21 cellular contexts compared by ENCODE assay signal in genomic region chr4:88172987-88173386, GRCh38. TPM values are rescaled to one million over a fixed set of nuclear protein-coding genes. Genes with fewer than 3 reads are reported as not detected.
A peak's percentile ranks its signal among the peaks of the same experiment; 100 is the strongest.
DNase-seq lines count a peak whose midpoint lies in the region; ATAC-seq, FAIRE-seq and TF ChIP-seq lines count a peak whose summit lies in the region.
"Had no signal": no experiment of that assay in that cellular context is flagged by ENCODE, and none has a peak within 500 bp of the region (broad histone marks: within the 10 kb centered on the region; RNA-seq: fewer than 3 reads in every experiment).

No MANE protein-coding gene starts in this region.

- H3K4me2 ChIP-seq in KMS-11 (peak overlapping the region; percentile 19), neural progenitor cell (no peak overlapping the region)
- H3K4me2 ChIP-seq: A549; BLaER1 treated with 17β-estradiol and CSF1 and Interleukin-3, amounts not matched to agents 10 nM and 100 nM had no signal

- no peak for DNase-seq in Caco-2
- DNase-seq in neural progenitor cell (ENCODE audit: low spot score): no peak
- no peak for DNase-seq in right lobe of liver
- DNase-seq in GM12892 (ENCODE audit: insufficient read length): no peak
- DNase-seq in GM19238 (ENCODE audit: insufficient read length, low spot score): no peak
- DNase-seq: 8988T; ACHN; AML-193; BE2C; CD4-positive, alpha-beta T cell; COR-L47; DMS153; DND-41; GOT3 had no signal

- H4K20me1 ChIP-seq in KMS-11 (ENCODE audit: insufficient read depth) (no peaks in the 10 kb centered on the region), neural progenitor cell (ENCODE audit: low read depth) (no peaks in the 10 kb centered on the region)
- H4K20me1 ChIP-seq: BLaER1 treated with 17β-estradiol and CSF1 and Interleukin-3, amounts not matched to agents 10 nM and 100 nM had no signal

- H3K4me3 ChIP-seq in Caco-2 (ENCODE audit: low read depth, low read length) (no peak overlapping the region), KMS-11 (IDR thresholded peaks at IDR 0.05; ENCODE audit: insufficient read depth, low read depth, low read length) (no peak overlapping the region), neural progenitor cell (no peak overlapping the region), right lobe of liver (no peak overlapping the region)
- H3K4me3 ChIP-seq: A549; BLaER1 treated with 17β-estradiol and CSF1 and Interleukin-3, amounts not matched to agents 10 nM and 100 nM; HAP-1 had no signal

- H3F3A ChIP-seq in neural progenitor cell (ENCODE audit: low read depth): no peaks in the 10 kb centered on the region

- H3K9ac ChIP-seq in KMS-11 (no peak overlapping the region), neural progenitor cell (no peak overlapping the region)
- H3K9ac ChIP-seq: BLaER1 treated with 17β-estradiol and CSF1 and Interleukin-3, amounts not matched to agents 10 nM and 100 nM had no signal

- CTCF ChIA-PET in Caco-2 (lab: Charles Lee): interaction anchor here (1.0 to 1.7 kb wide), 2 partner anchors 118 to 140 kb away, joined by 3 to 7 read pairs; no protein-coding TSS in a partner anchor

- H3K36me3 ChIP-seq in Caco-2 (ENCODE audit: control insufficient read depth, insufficient read depth, low read length): no peaks in the 10 kb centered on the region
- H3K36me3 ChIP-seq in KMS-11 (ENCODE audit: insufficient read depth): no peaks in the 10 kb centered on the region
- H3K36me3 ChIP-seq in neural progenitor cell: no peaks in the 10 kb centered on the region
- no peaks in the 10 kb centered on the region for H3K36me3 ChIP-seq in right lobe of liver
- H3K36me3 ChIP-seq: BE2C; BLaER1 treated with 17β-estradiol and CSF1 and Interleukin-3, amounts not matched to agents 10 nM and 100 nM; HAP-1 had no signal

- BruUV-seq in Caco-2 (replicated peaks; lab: Mats Ljungman, UMichigan): no TSS peak

- TF ChIP-seq POLR2A in right lobe of liver (IDR thresholded peaks at IDR 0.05) (no peak), GM12892 (IDR thresholded peaks at IDR 0.05; ENCODE audit: low read depth, low read length) (no peak)

- H3K4me1 ChIP-seq in Caco-2 (peaks cover 6% of the 10 kb centered on the region), KMS-11 (ENCODE audit: low read depth, poor library complexity, severe bottlenecking) (peaks cover 38% of the 10 kb centered on the region), neural progenitor cell (peaks cover 8% of the 10 kb centered on the region), right lobe of liver (no peaks in the 10 kb centered on the region)
- H3K4me1 ChIP-seq: BE2C had no signal

- H3K27ac Mint-ChIP-seq in Caco-2 (ENCODE audit: unreplicated experiment) (peak overlapping the region; percentile 25), neural progenitor cell (no peak overlapping the region)
- H3K27ac Mint-ChIP-seq: CD4-positive, alpha-beta T cell had no signal

- no peaks in the 10 kb centered on the region for H3K27me3 Mint-ChIP-seq in Caco-2 (ENCODE audit: insufficient read depth, unreplicated experiment)
- H3K27me3 Mint-ChIP-seq in neural progenitor cell (ENCODE audit: insufficient read depth, low read depth): peaks cover 3% of the 10 kb centered on the region

- H3K36me3 Mint-ChIP-seq in Caco-2 (ENCODE audit: insufficient read depth, unreplicated experiment) (no peaks in the 10 kb centered on the region), neural progenitor cell (no peaks in the 10 kb centered on the region)
- H3K36me3 Mint-ChIP-seq: CD14-positive monocyte had no signal

- no peak overlapping the region for H2AFZ ChIP-seq in KMS-11 (ENCODE audit: low read depth)
- peak overlapping the region; percentile 65 for H2AFZ ChIP-seq in neural progenitor cell (replicated peaks)

- H3K27me3 ChIP-seq in Caco-2 (replicated peaks; ENCODE audit: control insufficient read depth, insufficient read depth, low read length) (no peaks in the 10 kb centered on the region), KMS-11 (ENCODE audit: insufficient read depth, low read depth) (no peaks in the 10 kb centered on the region), neural progenitor cell (no peaks in the 10 kb centered on the region), right lobe of liver (no peaks in the 10 kb centered on the region)
- H3K27me3 ChIP-seq: BE2C; BLaER1 treated with 17β-estradiol and CSF1 and Interleukin-3, amounts not matched to agents 10 nM and 100 nM had no signal

- H3K9me3 Mint-ChIP-seq in Caco-2 (ENCODE audit: unreplicated experiment): no peaks in the 10 kb centered on the region
- H3K9me3 Mint-ChIP-seq in neural progenitor cell: peaks cover 2% of the 10 kb centered on the region
- H3K9me3 Mint-ChIP-seq: CD14-positive monocyte; CD4-positive, alpha-beta T cell had no signal

- no peaks in the 10 kb centered on the region for H3K9me3 ChIP-seq in Caco-2
- H3K9me3 ChIP-seq in neural progenitor cell (ENCODE audit: low read depth): no peaks in the 10 kb centered on the region
- no peaks in the 10 kb centered on the region for H3K9me3 ChIP-seq in right lobe of liver
- H3K9me3 ChIP-seq: A549, BE2C, HAP-1 had no signal

- intact Hi-C loops in Caco-2 (cut with micrococcal nuclease; ENCODE audit: unreplicated experiment) (no loop called here), right lobe of liver (cut with DNase I) (no loop called here)

- no peak for ATAC-seq in right lobe of liver
- ATAC-seq: A549 had no signal

- H3K4me3 Mint-ChIP-seq in Caco-2 (ENCODE audit: unreplicated experiment) (no peak overlapping the region), neural progenitor cell (no peak overlapping the region)
- H3K4me3 Mint-ChIP-seq: CD14-positive monocyte; CD4-positive, alpha-beta T cell had no signal

- TF ChIP-seq CTCF in Caco-2 (IDR thresholded peaks at IDR 0.05; ENCODE audit: insufficient read depth in 1 of 2, low read depth in 1 of 2, low read length in 1 of 2, severe bottlenecking in 1 of 2, unreplicated experiment in 1 of 2) (no peak), KMS-11 (conservative IDR thresholded peaks at IDR 0.05; ENCODE audit: low read depth, low read length) (no peak), neural progenitor cell (IDR thresholded peaks at IDR 0.05) (no peak), right lobe of liver (IDR thresholded peaks at IDR 0.05) (no peak)

- peaks cover 9% of the 10 kb centered on the region for H3K4me1 Mint-ChIP-seq in Caco-2 (ENCODE audit: low read depth, unreplicated experiment)
- peaks cover 5% of the 10 kb centered on the region for H3K4me1 Mint-ChIP-seq in neural progenitor cell

- POLR2A ChIA-PET in Caco-2 (lab: Charles Lee): interaction anchor here (0.8 kb wide), 1 partner anchor 14 kb away, joined by 7 read pairs; no protein-coding TSS in a partner anchor

- no peak for FAIRE-seq in GM12892 (lab: Jason Lieb, UNC)
- FAIRE-seq: A549, G401.6, H54 had no signal

- H3K27ac ChIP-seq in KMS-11 (no peak overlapping the region), neural progenitor cell (no peak overlapping the region), right lobe of liver (no peak overlapping the region)
- H3K27ac ChIP-seq: A549; BLaER1 treated with 17β-estradiol and CSF1 and Interleukin-3, amounts not matched to agents 10 nM and 100 nM had no signal

- H3K79me2 ChIP-seq in KMS-11 (ENCODE audit: insufficient read depth, low read depth): no peaks in the 10 kb centered on the region
- H3K79me2 ChIP-seq in neural progenitor cell (ENCODE audit: low read depth): no peaks in the 10 kb centered on the region

RNA-seq across cellular contexts. Expression of gene ABCG2, which starts 14.5 kb away (rescaled TPM):
- total RNA-seq in Caco-2 (2022) (23.7 and 26.0 TPM in 2 replicates), neural progenitor cell (ENCODE audit: low replicate concordance) (0.62 and 2.4 TPM in 2 replicates), right lobe of liver (10 to 100 TPM in 2 of 6 experiments, 1 to 10 TPM in 4; 6.4 to 11.4 (median 8.1) TPM)
- not detected for polyA plus RNA-seq in GM12892 (2012; ENCODE audit: missing spikeins)
- total RNA-seq: CD4-positive, alpha-beta T cell had no signal
- polyA plus RNA-seq: CD14-positive monocyte had no signal
